Comparison of ENCODE assay signal across 14 cellular contexts in the genomic region with DNA sequence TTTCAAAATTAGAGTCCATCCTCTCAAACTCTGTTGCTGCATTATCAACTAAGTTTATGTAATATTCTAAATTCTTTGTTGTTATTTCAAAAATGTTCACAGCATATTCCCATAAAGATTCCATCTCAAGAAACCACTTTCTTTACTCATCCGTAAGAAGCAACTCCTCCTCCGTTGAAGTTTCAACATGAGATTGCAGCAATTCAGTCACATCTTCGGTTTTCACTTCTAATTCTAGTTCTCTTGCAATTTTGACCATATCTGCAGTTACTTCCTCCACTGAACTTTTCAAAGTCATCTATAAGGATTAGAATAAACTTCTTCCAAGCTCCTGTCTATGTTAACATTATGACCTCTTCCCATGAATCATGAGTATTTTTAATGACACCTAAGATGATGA.
DNase-seq lines count a peak whose midpoint lies in the region; ATAC-seq and TF ChIP-seq lines count a peak whose summit lies in the region.
"Had no signal": no experiment of that assay in that cellular context is flagged by ENCODE, and none has a peak within 500 bp of the region (broad histone marks: within the 10 kb centered on the region; RNA-seq: fewer than 3 reads in every experiment).

No MANE protein-coding gene starts in this region.

- peak overlapping the region; percentile 52 for H3K27ac ChIP-seq in HL-60 (replicated peaks)
- H3K27ac ChIP-seq in left lung = no peak overlapping the region
- H3K27ac ChIP-seq: BLaER1, GM23248 had no signal

- ATAC-seq in HG03025 (IDR thresholded peaks at IDR 0.05; ENCODE audit: low FRiP score, unreplicated experiment) (no peak), left lung (no peak)
- ATAC-seq: HepG2 had no signal

- H3K4me3 ChIP-seq in HL-60 (replicated peaks; ENCODE audit: insufficient read depth, low read length) (no peak overlapping the region), left lung (no peak overlapping the region)
- H3K4me3 ChIP-seq: BLaER1, GM23248 had no signal

- no peaks in the 10 kb centered on the region for H3K36me3 ChIP-seq in left lung
- H3K36me3 ChIP-seq: BLaER1 had no signal

- DNase-seq in HL-60 (ENCODE audit: low read depth in 1 of 2, low spot score in 1 of 2) = peak; percentile 76 to 77
- DNase-seq in MV-4-11 (lab: John Stamatoyannopoulos, UW) = peak; percentile 82
- peak; percentile 17 for DNase-seq in SIG-M5 (lab: John Stamatoyannopoulos, UW)
- peak; percentile 79 for DNase-seq in amniotic epithelial cell (ENCODE audit: low read depth)
- no peak for DNase-seq in NCI-H2107 (lab: John Stamatoyannopoulos, UW)
- DNase-seq in left lung = no peak
- DNase-seq in AG08396 (ENCODE audit: low spot score) = no peak
- DNase-seq: CD4-positive, CD25-positive, alpha-beta regulatory T cell; DMS53; GM23248; H7 had no signal

- intact Hi-C loops in left lung (cut with DNase I) = no loop called here

- H3K4me1 ChIP-seq in left lung = no peaks in the 10 kb centered on the region
- H3K4me1 ChIP-seq: BLaER1 had no signal

- H3K27me3 ChIP-seq in HL-60 (ENCODE audit: insufficient read depth, poor library complexity, severe bottlenecking) (no peaks in the 10 kb centered on the region), left lung (no peaks in the 10 kb centered on the region)
- H3K27me3 ChIP-seq: BLaER1 had no signal

- H3K9me3 ChIP-seq in left lung = no peaks in the 10 kb centered on the region
- H3K9me3 ChIP-seq: BLaER1 had no signal

- TF ChIP-seq CTCF in HL-60 (IDR thresholded peaks at IDR 0.05; ENCODE audit: insufficient read depth, low read length) (no peak), left lung (IDR thresholded peaks at IDR 0.05) (no peak)

Comparison
In these comparisons a context has a peak if more than half of its experiments do, and no peak if none do; other contexts are left out.
1. DNase-seq: peak in HL-60 (2 of 2), MV-4-11 (single experiment), SIG-M5 (single experiment) and amniotic epithelial cell (single experiment); none in NCI-H2107 (single experiment), left lung (0 of 2) and AG08396 (single experiment).